Comparison of ENCODE assay signal across 10 cellular contexts in the genomic region with DNA sequence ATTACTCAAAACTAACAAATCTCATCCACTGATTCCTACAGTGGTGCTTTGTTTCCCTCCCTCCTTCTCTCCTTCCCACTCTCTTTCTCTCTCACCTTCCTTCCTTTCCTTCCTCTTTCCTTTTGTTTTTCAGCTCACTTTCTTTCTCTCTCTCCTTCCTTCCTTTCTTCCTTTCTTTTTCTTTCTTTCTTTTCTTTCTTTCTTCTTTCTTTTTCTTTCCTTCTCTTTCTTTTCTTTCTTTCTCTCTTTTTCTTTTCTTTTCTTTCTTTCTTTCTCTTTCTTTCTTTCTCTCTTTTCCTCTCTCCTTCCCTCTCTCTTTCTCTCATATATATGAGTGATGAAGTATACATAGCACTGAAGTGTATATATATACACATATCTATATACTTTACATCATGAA.
"Had no signal": no experiment of that assay in that cellular context is flagged by ENCODE, and none has a peak within 500 bp of the region (broad histone marks: within the 10 kb centered on the region; RNA-seq: fewer than 3 reads in every experiment).

No MANE protein-coding gene starts in this region.

- ATAC-seq: HCT116 had no signal

- H3K4me2 ChIP-seq: KMS-11 had no signal

- H3K4me1 ChIP-seq: HAP-1 had no signal

- DNase-seq: GM23248, GOT3, H7, IMR-90, Karpas-422, KBM-7 had no signal

- H3K9ac ChIP-seq: GM23248, KMS-11 had no signal

- H3K36me3 ChIP-seq: HAP-1 had no signal

- H3K4me3 ChIP-seq: GM23248, HAP-1 had no signal

- FAIRE-seq: HTR-8/SVneo had no signal

- H3K27ac ChIP-seq: GM23248, KMS-11 had no signal

- H3K9me3 ChIP-seq: HAP-1 had no signal

- H2AFZ ChIP-seq: GM23248 had no signal
